Comparison of ENCODE assay signal across 11 cellular contexts in genomic region chr11:34749666-34750659, GRCh38.
DNase-seq lines count a peak whose midpoint lies in the region; ATAC-seq and TF ChIP-seq lines count a peak whose summit lies in the region.
"Had no signal": no experiment of that assay in that cellular context is flagged by ENCODE, and none has a peak within 500 bp of the region (broad histone marks: within the 10 kb centered on the region; RNA-seq: fewer than 3 reads in every experiment).

No MANE protein-coding gene starts in this region.

- H3K4me1 Mint-ChIP-seq in natural killer cell, result no peaks in the 10 kb centered on the region

- no peaks in the 10 kb centered on the region for H3K36me3 Mint-ChIP-seq in natural killer cell

- no peak for TF ChIP-seq CTCF in natural killer cell (IDR thresholded peaks at IDR 0.05)

- intact Hi-C loops in Right ventricle myocardium superior (cut with DNase I) (no loop called here), natural killer cell (cut with micrococcal nuclease) (no loop called here)

- H3K27me3 Mint-ChIP-seq in natural killer cell (ENCODE audit: low read depth in 2 of 2), result peaks cover 18 to 20% of the 10 kb centered on the region in 2 donors

- H3K4me3 Mint-ChIP-seq in natural killer cell, result no peak overlapping the region
- H3K4me3 Mint-ChIP-seq: activated T-helper 1 cell treated with anti-CD3 and anti-CD28 coated beads, Interleukin-12 subunit alpha, Interleukin-12 subunit beta, Interleukin-2, Interleukin-4 antibody, amounts not matched to agents 30 ng/mL and 10 ng/mL and 1 ng/mL, durations not matched to agents 14 hours and 24 hours and 36 hours had no signal

- H3K4me3 ChIP-seq in skeletal muscle cell (ENCODE audit: low read depth, low read length), result no peak overlapping the region

- H3K9me3 Mint-ChIP-seq in natural killer cell, result no peaks in the 10 kb centered on the region
- H3K9me3 Mint-ChIP-seq: activated T-helper 1 cell treated with anti-CD3 and anti-CD28 coated beads, Interleukin-12 subunit alpha, Interleukin-12 subunit beta, Interleukin-2, Interleukin-4 antibody, amounts not matched to agents 30 ng/mL and 10 ng/mL and 1 ng/mL, durations not matched to agents 14 hours and 24 hours and 36 hours had no signal

- H3K27ac Mint-ChIP-seq in natural killer cell, result no peak overlapping the region
- H3K27ac Mint-ChIP-seq: activated T-helper 1 cell treated with anti-CD3 and anti-CD28 coated beads, Interleukin-12 subunit alpha, Interleukin-12 subunit beta, Interleukin-2, Interleukin-4 antibody, amounts not matched to agents 30 ng/mL and 10 ng/mL and 1 ng/mL, durations not matched to agents 14 hours and 24 hours and 36 hours had no signal

- peak; percentile 54 for DNase-seq in EL
- DNase-seq in amniotic epithelial cell (ENCODE audit: low read depth), result peak; percentile 99
- DNase-seq in Right ventricle myocardium superior, result peak; percentile 88
- DNase-seq in skeletal muscle cell (ENCODE audit: low read depth), result peak; percentile 91
- no peak for DNase-seq in activated naive CD4-positive, alpha-beta T cell treated with Interleukin-2 at 50 U/mL for 16 hours
- DNase-seq in natural killer cell, result no peak
- DNase-seq in NCI-H774 (lab: John Stamatoyannopoulos, UW), result no peak
- DNase-seq: DMS 273 treated with DMSO at 0.1 percent for 48 hours, NCI-H2029 had no signal

- ATAC-seq in Right ventricle myocardium superior (ENCODE audit: poor library complexity) (peak; percentile 95), GM18520 (IDR thresholded peaks at IDR 0.05; ENCODE audit: unreplicated experiment) (no peak), natural killer cell (no peak)

Comparison
In these comparisons a context has a peak if more than half of its experiments do, and no peak if none do; other contexts are left out.
1. DNase-seq: peak in EL (single experiment), amniotic epithelial cell (single experiment), Right ventricle myocardium superior (single experiment) and skeletal muscle cell (single experiment); none in activated naive CD4-positive, alpha-beta T cell treated with Interleukin-2 at 50 U/mL for 16 hours (single experiment), natural killer cell (single experiment) and NCI-H774 (single experiment).